In genomic region chr5:73126381-73126780, GRCh38 we compare ENCODE assay signal across 2 cellular contexts.
TF ChIP-seq lines count a peak whose summit lies in the region.

No MANE protein-coding gene starts in this region.

TF ChIP-seq in liver, 16 proteins besides CTCF, POLR2A, EP300 and RAD21:
- TF ChIP-seq HNF4A (conservative IDR thresholded peaks at IDR 0.05) (peak in 1 of 2 donors; percentile 36), SP1 (IDR thresholded peaks at IDR 0.05) (no peak), YY1 (IDR thresholded peaks at IDR 0.05) (no peak), RXRA (IDR thresholded peaks at IDR 0.05) (peak; percentile 24 to 55)
TF ChIP-seq in liver: peak in this region for 2.

TF ChIP-seq in HepG2, 621 proteins besides CTCF, POLR2A, EP300 and RAD21:
- TF ChIP-seq CAMTA2 (CRISPR knock-in tag; IDR thresholded peaks at IDR 0.05; ENCODE audit: borderline replicate concordance) = no peak
- TF ChIP-seq ZFP90 (CRISPR knock-in tag; IDR thresholded peaks at IDR 0.05; ENCODE audit: borderline replicate concordance) = no peak
- TF ChIP-seq RXRA (CRISPR knock-in tag; IDR thresholded peaks at IDR 0.05) = no peak
- TF ChIP-seq, protein P1, sequence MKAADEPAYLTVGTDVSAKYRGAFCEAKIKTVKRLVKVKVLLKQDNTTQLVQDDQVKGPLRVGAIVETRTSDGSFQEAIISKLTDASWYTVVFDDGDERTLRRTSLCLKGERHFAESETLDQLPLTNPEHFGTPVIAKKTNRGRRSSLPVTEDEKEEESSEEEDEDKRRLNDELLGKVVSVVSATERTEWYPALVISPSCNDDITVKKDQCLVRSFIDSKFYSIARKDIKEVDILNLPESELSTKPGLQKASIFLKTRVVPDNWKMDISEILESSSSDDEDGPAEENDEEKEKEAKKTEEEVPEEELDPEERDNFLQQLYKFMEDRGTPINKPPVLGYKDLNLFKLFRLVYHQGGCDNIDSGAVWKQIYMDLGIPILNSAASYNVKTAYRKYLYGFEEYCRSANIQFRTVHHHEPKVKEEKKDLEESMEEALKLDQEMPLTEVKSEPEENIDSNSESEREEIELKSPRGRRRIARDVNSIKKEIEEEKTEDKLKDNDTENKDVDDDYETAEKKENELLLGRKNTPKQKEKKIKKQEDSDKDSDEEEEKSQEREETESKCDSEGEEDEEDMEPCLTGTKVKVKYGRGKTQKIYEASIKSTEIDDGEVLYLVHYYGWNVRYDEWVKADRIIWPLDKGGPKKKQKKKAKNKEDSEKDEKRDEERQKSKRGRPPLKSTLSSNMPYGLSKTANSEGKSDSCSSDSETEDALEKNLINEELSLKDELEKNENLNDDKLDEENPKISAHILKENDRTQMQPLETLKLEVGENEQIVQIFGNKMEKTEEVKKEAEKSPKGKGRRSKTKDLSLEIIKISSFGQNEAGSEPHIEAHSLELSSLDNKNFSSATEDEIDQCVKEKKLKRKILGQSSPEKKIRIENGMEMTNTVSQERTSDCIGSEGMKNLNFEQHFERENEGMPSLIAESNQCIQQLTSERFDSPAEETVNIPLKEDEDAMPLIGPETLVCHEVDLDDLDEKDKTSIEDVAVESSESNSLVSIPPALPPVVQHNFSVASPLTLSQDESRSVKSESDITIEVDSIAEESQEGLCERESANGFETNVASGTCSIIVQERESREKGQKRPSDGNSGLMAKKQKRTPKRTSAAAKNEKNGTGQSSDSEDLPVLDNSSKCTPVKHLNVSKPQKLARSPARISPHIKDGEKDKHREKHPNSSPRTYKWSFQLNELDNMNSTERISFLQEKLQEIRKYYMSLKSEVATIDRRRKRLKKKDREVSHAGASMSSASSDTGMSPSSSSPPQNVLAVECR (CRISPR knock-in tag; IDR thresholded peaks at IDR 0.05; ENCODE audit: borderline replicate concordance) = no peak
- no peak for TF ChIP-seq ETS1 (CRISPR knock-in tag; IDR thresholded peaks at IDR 0.05)
- no peak for TF ChIP-seq TFDP2 (CRISPR knock-in tag; IDR thresholded peaks at IDR 0.05)
- TF ChIP-seq GTF3A (CRISPR knock-in tag; conservative IDR thresholded peaks at IDR 0.05) = no peak
- TF ChIP-seq ZNF607 (CRISPR knock-in tag; IDR thresholded peaks at IDR 0.05; ENCODE audit: borderline replicate concordance) = no peak
- TF ChIP-seq NKX3-1 (CRISPR knock-in tag; IDR thresholded peaks at IDR 0.05) = no peak
- TF ChIP-seq ARNT2 (CRISPR knock-in tag; IDR thresholded peaks at IDR 0.05; ENCODE audit: low read depth) = no peak
- TF ChIP-seq, protein P2, sequence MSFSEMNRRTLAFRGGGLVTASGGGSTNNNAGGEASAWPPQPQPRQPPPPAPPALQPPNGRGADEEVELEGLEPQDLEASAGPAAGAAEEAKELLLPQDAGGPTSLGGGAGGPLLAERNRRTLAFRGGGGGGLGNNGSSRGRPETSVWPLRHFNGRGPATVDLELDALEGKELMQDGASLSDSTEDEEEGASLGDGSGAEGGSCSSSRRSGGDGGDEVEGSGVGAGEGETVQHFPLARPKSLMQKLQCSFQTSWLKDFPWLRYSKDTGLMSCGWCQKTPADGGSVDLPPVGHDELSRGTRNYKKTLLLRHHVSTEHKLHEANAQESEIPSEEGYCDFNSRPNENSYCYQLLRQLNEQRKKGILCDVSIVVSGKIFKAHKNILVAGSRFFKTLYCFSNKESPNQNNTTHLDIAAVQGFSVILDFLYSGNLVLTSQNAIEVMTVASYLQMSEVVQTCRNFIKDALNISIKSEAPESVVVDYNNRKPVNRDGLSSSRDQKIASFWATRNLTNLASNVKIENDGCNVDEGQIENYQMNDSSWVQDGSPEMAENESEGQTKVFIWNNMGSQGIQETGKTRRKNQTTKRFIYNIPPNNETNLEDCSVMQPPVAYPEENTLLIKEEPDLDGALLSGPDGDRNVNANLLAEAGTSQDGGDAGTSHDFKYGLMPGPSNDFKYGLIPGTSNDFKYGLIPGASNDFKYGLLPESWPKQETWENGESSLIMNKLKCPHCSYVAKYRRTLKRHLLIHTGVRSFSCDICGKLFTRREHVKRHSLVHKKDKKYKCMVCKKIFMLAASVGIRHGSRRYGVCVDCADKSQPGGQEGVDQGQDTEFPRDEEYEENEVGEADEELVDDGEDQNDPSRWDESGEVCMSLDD (CRISPR knock-in tag; IDR thresholded peaks at IDR 0.05; ENCODE audit: borderline replicate concordance) = no peak
- no peak for TF ChIP-seq ZNF546 (CRISPR knock-in tag; conservative IDR thresholded peaks at IDR 0.05)
- TF ChIP-seq HNRNPLL (IDR thresholded peaks at IDR 0.05; ENCODE audit: low read depth, low read length, poor library complexity, severe bottlenecking) = no peak
- TF ChIP-seq ZNF567 (CRISPR knock-in tag; IDR thresholded peaks at IDR 0.05; ENCODE audit: borderline replicate concordance) = no peak
